In the genomic region with DNA sequence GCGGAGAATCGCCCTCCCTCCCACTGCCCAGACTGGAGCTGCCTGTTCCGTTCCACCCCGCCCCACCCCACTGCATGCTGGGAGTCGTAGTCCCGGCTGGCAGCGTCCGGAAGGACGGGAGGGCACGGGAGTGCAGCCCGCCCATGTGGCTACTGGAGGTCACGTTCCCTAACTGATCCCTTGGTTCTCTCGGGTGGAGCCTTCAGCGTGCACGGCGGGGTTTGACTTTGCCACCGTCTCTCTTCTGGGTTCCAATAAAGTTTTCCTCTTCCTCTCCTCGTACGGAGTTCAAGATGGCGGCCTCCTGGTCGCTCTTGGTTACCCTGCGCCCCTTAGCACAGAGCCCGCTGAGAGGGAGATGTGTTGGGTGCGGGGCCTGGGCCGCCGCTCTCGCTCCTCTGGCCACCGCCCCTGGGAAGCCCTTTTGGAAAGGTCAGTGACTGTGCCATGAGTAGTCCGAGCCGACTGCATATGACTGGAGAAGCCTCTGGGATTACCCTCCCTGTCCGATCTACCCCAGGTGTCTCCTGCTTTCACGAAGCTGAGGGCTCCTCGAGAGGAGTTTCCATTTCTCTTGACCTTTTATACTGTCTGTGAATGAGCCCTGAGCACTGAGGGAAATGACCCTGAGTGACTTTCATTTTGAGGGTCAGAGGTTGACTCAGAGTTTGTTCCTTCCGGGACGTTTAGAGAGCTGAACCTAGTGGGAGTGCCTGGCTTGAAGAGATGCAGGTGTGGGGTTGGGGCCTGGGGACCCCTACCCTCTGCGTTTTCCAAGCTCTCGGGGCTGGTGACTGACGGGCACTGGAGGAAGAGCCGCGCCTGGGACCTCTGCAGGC, we compare ENCODE assay signal across 1 cellular context.
TF ChIP-seq lines count a peak whose summit lies in the region.

A gene (plus strand): TSS at position 268 of the 839 bp plus-strand sequence. CDS start 26 bp downstream, at position 294.

TF ChIP-seq in Ishikawa, 13 proteins besides CTCF, POLR2A, EP300 and RAD21 (continued from another document):
- TF ChIP-seq, protein P1, sequence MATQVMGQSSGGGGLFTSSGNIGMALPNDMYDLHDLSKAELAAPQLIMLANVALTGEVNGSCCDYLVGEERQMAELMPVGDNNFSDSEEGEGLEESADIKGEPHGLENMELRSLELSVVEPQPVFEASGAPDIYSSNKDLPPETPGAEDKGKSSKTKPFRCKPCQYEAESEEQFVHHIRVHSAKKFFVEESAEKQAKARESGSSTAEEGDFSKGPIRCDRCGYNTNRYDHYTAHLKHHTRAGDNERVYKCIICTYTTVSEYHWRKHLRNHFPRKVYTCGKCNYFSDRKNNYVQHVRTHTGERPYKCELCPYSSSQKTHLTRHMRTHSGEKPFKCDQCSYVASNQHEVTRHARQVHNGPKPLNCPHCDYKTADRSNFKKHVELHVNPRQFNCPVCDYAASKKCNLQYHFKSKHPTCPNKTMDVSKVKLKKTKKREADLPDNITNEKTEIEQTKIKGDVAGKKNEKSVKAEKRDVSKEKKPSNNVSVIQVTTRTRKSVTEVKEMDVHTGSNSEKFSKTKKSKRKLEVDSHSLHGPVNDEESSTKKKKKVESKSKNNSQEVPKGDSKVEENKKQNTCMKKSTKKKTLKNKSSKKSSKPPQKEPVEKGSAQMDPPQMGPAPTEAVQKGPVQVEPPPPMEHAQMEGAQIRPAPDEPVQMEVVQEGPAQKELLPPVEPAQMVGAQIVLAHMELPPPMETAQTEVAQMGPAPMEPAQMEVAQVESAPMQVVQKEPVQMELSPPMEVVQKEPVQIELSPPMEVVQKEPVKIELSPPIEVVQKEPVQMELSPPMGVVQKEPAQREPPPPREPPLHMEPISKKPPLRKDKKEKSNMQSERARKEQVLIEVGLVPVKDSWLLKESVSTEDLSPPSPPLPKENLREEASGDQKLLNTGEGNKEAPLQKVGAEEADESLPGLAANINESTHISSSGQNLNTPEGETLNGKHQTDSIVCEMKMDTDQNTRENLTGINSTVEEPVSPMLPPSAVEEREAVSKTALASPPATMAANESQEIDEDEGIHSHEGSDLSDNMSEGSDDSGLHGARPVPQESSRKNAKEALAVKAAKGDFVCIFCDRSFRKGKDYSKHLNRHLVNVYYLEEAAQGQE (IDR thresholded peaks at IDR 0.05; ENCODE audit: low read depth): no peak
